In the genomic region with DNA sequence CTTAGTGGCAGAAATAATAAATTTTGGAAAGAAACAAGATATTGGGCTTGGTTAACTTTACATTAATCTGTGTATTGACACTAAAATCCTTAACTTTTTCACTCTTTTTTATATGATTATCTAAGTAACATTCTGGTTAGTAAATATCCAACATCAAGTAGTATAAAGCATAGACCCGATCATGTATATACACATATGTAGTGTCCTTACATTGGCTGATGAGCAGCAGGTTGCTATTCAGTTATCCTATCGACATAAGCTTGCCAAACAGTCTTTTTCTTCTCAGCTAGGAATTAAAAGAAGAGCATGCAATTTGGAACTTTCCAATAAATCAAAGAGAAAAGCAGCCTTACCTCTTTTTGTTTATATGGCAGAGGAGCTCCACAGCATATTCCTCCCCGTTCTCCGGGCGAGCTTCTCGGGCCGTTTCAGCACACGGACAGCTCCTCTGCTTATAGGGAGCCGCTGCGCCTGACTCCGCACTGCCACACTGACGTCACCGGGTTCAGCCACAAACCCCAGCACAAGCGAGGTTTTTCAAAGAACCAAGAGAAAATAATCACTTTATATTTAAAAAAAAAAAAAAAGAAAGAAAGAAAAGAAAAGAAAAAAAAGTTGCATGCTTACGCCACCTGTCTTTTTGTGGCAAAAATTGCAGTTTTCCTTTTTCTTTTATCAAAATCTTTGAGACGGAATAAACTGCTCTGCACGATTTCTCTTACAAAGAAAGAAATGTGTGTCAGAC, we compare ENCODE assay signal across 1 cellular context.
TF ChIP-seq lines count a peak whose summit lies in the region.

A gene with protein sequence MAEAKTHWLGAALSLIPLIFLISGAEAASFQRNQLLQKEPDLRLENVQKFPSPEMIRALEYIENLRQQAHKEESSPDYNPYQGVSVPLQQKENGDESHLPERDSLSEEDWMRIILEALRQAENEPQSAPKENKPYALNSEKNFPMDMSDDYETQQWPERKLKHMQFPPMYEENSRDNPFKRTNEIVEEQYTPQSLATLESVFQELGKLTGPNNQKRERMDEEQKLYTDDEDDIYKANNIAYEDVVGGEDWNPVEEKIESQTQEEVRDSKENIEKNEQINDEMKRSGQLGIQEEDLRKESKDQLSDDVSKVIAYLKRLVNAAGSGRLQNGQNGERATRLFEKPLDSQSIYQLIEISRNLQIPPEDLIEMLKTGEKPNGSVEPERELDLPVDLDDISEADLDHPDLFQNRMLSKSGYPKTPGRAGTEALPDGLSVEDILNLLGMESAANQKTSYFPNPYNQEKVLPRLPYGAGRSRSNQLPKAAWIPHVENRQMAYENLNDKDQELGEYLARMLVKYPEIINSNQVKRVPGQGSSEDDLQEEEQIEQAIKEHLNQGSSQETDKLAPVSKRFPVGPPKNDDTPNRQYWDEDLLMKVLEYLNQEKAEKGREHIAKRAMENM (minus strand): TSS at position 430 of the 745 bp plus-strand sequence. CDS start 3,079 bp downstream, outside the sequence.

TF ChIP-seq in SK-N-SH, 30 proteins besides CTCF, POLR2A, EP300 and RAD21 (continued from another document):
- peak; percentile 7; the same call in 1 of the 2 replicates for TF ChIP-seq FOSL2 (IDR thresholded peaks at IDR 0.05; ENCODE audit: borderline replicate concordance, low read depth)
- no peak for TF ChIP-seq GATA2 (CRISPR knock-in tag; IDR thresholded peaks at IDR 0.05)
- TF ChIP-seq RFX5 (IDR thresholded peaks at IDR 0.05; ENCODE audit: low read length): peak; percentile 56
- TF ChIP-seq, protein P1, sequence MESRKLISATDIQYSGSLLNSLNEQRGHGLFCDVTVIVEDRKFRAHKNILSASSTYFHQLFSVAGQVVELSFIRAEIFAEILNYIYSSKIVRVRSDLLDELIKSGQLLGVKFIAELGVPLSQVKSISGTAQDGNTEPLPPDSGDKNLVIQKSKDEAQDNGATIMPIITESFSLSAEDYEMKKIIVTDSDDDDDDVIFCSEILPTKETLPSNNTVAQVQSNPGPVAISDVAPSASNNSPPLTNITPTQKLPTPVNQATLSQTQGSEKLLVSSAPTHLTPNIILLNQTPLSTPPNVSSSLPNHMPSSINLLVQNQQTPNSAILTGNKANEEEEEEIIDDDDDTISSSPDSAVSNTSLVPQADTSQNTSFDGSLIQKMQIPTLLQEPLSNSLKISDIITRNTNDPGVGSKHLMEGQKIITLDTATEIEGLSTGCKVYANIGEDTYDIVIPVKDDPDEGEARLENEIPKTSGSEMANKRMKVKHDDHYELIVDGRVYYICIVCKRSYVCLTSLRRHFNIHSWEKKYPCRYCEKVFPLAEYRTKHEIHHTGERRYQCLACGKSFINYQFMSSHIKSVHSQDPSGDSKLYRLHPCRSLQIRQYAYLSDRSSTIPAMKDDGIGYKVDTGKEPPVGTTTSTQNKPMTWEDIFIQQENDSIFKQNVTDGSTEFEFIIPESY (IDR thresholded peaks at IDR 0.05; ENCODE audit: borderline replicate concordance, low read depth): no peak
- TF ChIP-seq FOXJ3 (CRISPR knock-in tag; IDR thresholded peaks at IDR 0.05): no peak
- TF ChIP-seq CHD2 (IDR thresholded peaks at IDR 0.05; ENCODE audit: low read length, partially characterized antibody): no peak
- no peak for TF ChIP-seq YY1 (IDR thresholded peaks at IDR 0.05; ENCODE audit: low read depth)
- peak; percentile 91 for TF ChIP-seq POLR2AphosphoS5 (IDR thresholded peaks at IDR 0.05; ENCODE audit: low read depth, low read length)
- TF ChIP-seq GABPA (IDR thresholded peaks at IDR 0.05; ENCODE audit: low read depth): no peak
- TF ChIP-seq TEAD4 (IDR thresholded peaks at IDR 0.05; ENCODE audit: borderline replicate concordance, insufficient read depth): no peak
- TF ChIP-seq NRF1 (IDR thresholded peaks at IDR 0.05; ENCODE audit: low read depth, low read length): 0 out of 2 replicates have a peak, but pooled peaks have one; percentile 24
- no peak for TF ChIP-seq EZH2phosphoT487 (IDR thresholded peaks at IDR 0.05; ENCODE audit: borderline replicate concordance, low read depth)
- TF ChIP-seq, protein P2, sequence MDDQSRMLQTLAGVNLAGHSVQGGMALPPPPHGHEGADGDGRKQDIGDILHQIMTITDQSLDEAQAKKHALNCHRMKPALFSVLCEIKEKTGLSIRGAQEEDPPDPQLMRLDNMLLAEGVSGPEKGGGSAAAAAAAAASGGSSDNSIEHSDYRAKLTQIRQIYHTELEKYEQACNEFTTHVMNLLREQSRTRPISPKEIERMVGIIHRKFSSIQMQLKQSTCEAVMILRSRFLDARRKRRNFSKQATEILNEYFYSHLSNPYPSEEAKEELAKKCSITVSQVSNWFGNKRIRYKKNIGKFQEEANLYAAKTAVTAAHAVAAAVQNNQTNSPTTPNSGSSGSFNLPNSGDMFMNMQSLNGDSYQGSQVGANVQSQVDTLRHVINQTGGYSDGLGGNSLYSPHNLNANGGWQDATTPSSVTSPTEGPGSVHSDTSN (IDR thresholded peaks at IDR 0.05): peak; percentile 32; the same call in 1 of the 2 replicates
- TF ChIP-seq ELF1 (IDR thresholded peaks at IDR 0.05): no peak
- peak; percentile 83 for TF ChIP-seq MXI1 (IDR thresholded peaks at IDR 0.05; ENCODE audit: low read depth, low read length)
- TF ChIP-seq, protein P3, sequence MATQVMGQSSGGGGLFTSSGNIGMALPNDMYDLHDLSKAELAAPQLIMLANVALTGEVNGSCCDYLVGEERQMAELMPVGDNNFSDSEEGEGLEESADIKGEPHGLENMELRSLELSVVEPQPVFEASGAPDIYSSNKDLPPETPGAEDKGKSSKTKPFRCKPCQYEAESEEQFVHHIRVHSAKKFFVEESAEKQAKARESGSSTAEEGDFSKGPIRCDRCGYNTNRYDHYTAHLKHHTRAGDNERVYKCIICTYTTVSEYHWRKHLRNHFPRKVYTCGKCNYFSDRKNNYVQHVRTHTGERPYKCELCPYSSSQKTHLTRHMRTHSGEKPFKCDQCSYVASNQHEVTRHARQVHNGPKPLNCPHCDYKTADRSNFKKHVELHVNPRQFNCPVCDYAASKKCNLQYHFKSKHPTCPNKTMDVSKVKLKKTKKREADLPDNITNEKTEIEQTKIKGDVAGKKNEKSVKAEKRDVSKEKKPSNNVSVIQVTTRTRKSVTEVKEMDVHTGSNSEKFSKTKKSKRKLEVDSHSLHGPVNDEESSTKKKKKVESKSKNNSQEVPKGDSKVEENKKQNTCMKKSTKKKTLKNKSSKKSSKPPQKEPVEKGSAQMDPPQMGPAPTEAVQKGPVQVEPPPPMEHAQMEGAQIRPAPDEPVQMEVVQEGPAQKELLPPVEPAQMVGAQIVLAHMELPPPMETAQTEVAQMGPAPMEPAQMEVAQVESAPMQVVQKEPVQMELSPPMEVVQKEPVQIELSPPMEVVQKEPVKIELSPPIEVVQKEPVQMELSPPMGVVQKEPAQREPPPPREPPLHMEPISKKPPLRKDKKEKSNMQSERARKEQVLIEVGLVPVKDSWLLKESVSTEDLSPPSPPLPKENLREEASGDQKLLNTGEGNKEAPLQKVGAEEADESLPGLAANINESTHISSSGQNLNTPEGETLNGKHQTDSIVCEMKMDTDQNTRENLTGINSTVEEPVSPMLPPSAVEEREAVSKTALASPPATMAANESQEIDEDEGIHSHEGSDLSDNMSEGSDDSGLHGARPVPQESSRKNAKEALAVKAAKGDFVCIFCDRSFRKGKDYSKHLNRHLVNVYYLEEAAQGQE (IDR thresholded peaks at IDR 0.05; ENCODE audit: low read depth, low read length): peak; percentile 100
TF ChIP-seq in SK-N-SH: peak in this region for 13.
